Comparison of ENCODE assay signal across 8 cellular contexts in the genomic region with DNA sequence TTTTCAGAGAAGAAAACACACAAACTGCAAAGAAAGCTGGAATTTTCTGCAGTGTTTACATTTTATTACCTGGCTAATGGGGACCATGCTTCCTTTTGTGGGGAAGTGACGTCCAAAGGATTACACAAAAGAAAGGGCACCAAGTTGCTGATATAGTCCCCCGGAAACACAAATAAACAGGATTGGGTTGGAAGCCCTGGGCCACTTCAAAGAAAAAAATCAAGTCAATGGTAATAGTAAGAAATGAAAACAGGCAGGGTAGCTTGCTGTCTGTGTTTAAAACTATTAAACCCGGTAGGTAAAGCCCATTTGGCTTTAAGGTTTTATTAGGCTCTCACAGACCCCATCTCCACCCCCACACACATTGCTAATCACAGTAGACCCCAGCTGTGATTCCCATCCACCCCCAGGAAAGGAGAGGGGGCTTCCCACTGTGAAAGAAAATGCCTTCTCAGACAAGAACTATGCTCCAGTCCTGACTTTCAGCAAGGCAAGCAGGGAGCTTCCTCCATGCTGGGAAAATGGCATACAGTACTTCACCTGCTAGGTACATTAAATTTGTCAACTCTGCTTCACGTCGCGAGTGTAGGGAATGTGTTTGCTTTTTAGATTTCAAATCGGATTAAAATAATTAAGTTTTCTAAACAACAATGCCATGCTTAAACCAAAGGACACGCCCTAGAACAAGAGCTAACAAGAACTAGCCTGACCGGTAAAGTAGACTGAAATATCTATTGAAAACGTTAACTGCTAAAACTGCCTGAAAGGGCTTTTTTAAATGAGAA. TPM values are rescaled to one million over a fixed set of nuclear protein-coding genes. Genes with fewer than 3 reads are reported as not detected.
DNase-seq lines count a peak whose midpoint lies in the region; ATAC-seq and TF ChIP-seq lines count a peak whose summit lies in the region.

No MANE protein-coding gene starts in this region.

- peaks cover 21% of the 10 kb centered on the region for H3K4me1 Mint-ChIP-seq in activated CD4-positive, alpha-beta memory T cell treated with anti-CD3 and anti-CD28 coated beads for 36 hours (ENCODE audit: low read depth)
- peaks cover 26% of the 10 kb centered on the region for H3K4me1 Mint-ChIP-seq in stimulated activated effector memory CD8-positive, alpha-beta T cell treated with anti-CD3 and anti-CD28 coated beads, Interleukin-12 subunit alpha, Interleukin-12 subunit beta, amount 100 ng/mL, for 72 hours

- POLR2A ChIA-PET in activated CD4-positive, alpha-beta memory T cell treated with anti-CD3 and anti-CD28 coated beads for 36 hours (lab: Charles Lee) = interaction anchor here (0.6 to 1.0 kb wide), 2 partner anchors 10 to 101 kb away, joined by 4 to 5 read pairs; no protein-coding TSS in a partner anchor
- POLR2A ChIA-PET in A673 (lab: Charles Lee; ENCODE audit: low non-redundant PET) = no interaction called here

- H3K36me3 ChIP-seq in cardiac muscle cell = no peaks in the 10 kb centered on the region
- H3K36me3 ChIP-seq in iPS DF 6.9 (ENCODE audit: control insufficient read depth, insufficient read depth, low read length) = no peaks in the 10 kb centered on the region
- H3K36me3 ChIP-seq in A673 (ENCODE audit: insufficient read depth, low read length, poor library complexity, severe bottlenecking) = no peaks in the 10 kb centered on the region

- no peak for ATAC-seq in Right ventricle myocardium superior (ENCODE audit: poor library complexity)
- ATAC-seq in stimulated activated effector memory CD8-positive, alpha-beta T cell treated with anti-CD3 and anti-CD28 coated beads, Interleukin-12 subunit alpha, Interleukin-12 subunit beta, amount 100 ng/mL, for 72 hours = no peak

- H3K4me3 ChIP-seq in cardiac muscle cell = peak overlapping the region; percentile 78
- H3K4me3 ChIP-seq in iPS DF 6.9 (ENCODE audit: low read length) = peak overlapping the region; percentile 43; the same call in 1 of the 2 replicates
- no peak overlapping the region for H3K4me3 ChIP-seq in A673 (ENCODE audit: low read depth, low read length, poor library complexity, severe bottlenecking)

- no peaks in the 10 kb centered on the region for H3K9me3 Mint-ChIP-seq in activated CD4-positive, alpha-beta memory T cell treated with anti-CD3 and anti-CD28 coated beads for 36 hours
- H3K9me3 Mint-ChIP-seq in stimulated activated effector memory CD8-positive, alpha-beta T cell treated with anti-CD3 and anti-CD28 coated beads, Interleukin-12 subunit alpha, Interleukin-12 subunit beta, amount 100 ng/mL, for 72 hours = no peaks in the 10 kb centered on the region

- H3K27ac ChIP-seq in cardiac muscle cell = peak overlapping the region; percentile 70
- no peak overlapping the region for H3K27ac ChIP-seq in iPS DF 6.9 (ENCODE audit: low read length)
- no peak overlapping the region for H3K27ac ChIP-seq in A673 (ENCODE audit: low read depth, low read length, poor library complexity, severe bottlenecking)

- H3K27ac Mint-ChIP-seq in activated CD4-positive, alpha-beta memory T cell treated with anti-CD3 and anti-CD28 coated beads for 36 hours = no peak overlapping the region
- H3K27ac Mint-ChIP-seq in stimulated activated effector memory CD8-positive, alpha-beta T cell treated with anti-CD3 and anti-CD28 coated beads, Interleukin-12 subunit alpha, Interleukin-12 subunit beta, amount 100 ng/mL, for 72 hours = peak overlapping the region; percentile 93

- intact Hi-C loops in Right ventricle myocardium superior (cut with DNase I) (loop anchor here (10.0 kb wide), 1 partner anchor 401 kb away; no protein-coding TSS in a partner anchor), A673 (cut with micrococcal nuclease; ENCODE audit: unreplicated experiment) (loop anchor here (1.0 to 5.0 kb wide), 2 partner anchors 104 to 399 kb away; no protein-coding TSS in a partner anchor)
- intact Hi-C loops in activated CD4-positive, alpha-beta memory T cell treated with anti-CD3 and anti-CD28 coated beads for 36 hours (cut with micrococcal nuclease) = loop anchor here (5.0 kb wide), 1 partner anchor 486 kb away; no protein-coding TSS in a partner anchor

- no TSS peak for BruUV-seq in A673 (replicated peaks; lab: Mats Ljungman, UMichigan)

- peak overlapping the region; percentile 87 for H3K4me3 Mint-ChIP-seq in activated CD4-positive, alpha-beta memory T cell treated with anti-CD3 and anti-CD28 coated beads for 36 hours
- H3K4me3 Mint-ChIP-seq in stimulated activated effector memory CD8-positive, alpha-beta T cell treated with anti-CD3 and anti-CD28 coated beads, Interleukin-12 subunit alpha, Interleukin-12 subunit beta, amount 100 ng/mL, for 72 hours = peak overlapping the region; percentile 94

- DNase-seq in cardiac muscle cell (ENCODE audit: low read depth in 1 of 2, low spot score in 1 of 2) (peak in 1 of 2 donors; percentile 27), Right ventricle myocardium superior (no peak), iPS DF 6.9 (ENCODE audit: low read depth, low spot score) (no peak), NAMALWA (ENCODE audit: low spot score) (no peak), A673 (ENCODE audit: low spot score) (no peak)
- DNase-seq in activated CD4-positive, alpha-beta memory T cell treated with anti-CD3 and anti-CD28 coated beads for 36 hours = no peak
- DNase-seq in stimulated activated effector memory CD8-positive, alpha-beta T cell treated with anti-CD3 and anti-CD28 coated beads, Interleukin-12 subunit alpha, Interleukin-12 subunit beta, amount 100 ng/mL, for 72 hours (ENCODE audit: low spot score in 2 of 2) = no peak
- DNase-seq in activated effector memory CD4-positive, alpha-beta T cell treated with Interleukin-2 at 50 U/mL for 16 hours = no peak

- peaks cover 8% of the 10 kb centered on the region for H3K27me3 Mint-ChIP-seq in activated CD4-positive, alpha-beta memory T cell treated with anti-CD3 and anti-CD28 coated beads for 36 hours

- CTCF ChIA-PET in activated CD4-positive, alpha-beta memory T cell treated with anti-CD3 and anti-CD28 coated beads for 36 hours (lab: Charles Lee) = interaction anchor here (0.8 to 3.4 kb wide), 6 partner anchors 10 to 401 kb away, joined by 3 to 19 read pairs (median 4); no protein-coding TSS in a partner anchor
- CTCF ChIA-PET in A673 (lab: Charles Lee) = interaction anchor here (1.0 kb wide), 1 partner anchor 103 kb away, joined by 6 read pairs; no protein-coding TSS in a partner anchor

- H3K4me1 ChIP-seq in cardiac muscle cell (ENCODE audit: low read depth) = peaks cover 16% of the 10 kb centered on the region
- H3K4me1 ChIP-seq in iPS DF 6.9 (ENCODE audit: control insufficient read depth, insufficient read depth, low read length) = no peaks in the 10 kb centered on the region
- H3K4me1 ChIP-seq in A673 (ENCODE audit: insufficient read depth, low read length, poor library complexity, severe bottlenecking) = no peaks in the 10 kb centered on the region

- H3K27me3 ChIP-seq in cardiac muscle cell = no peaks in the 10 kb centered on the region
- H3K27me3 ChIP-seq in iPS DF 6.9 (ENCODE audit: control insufficient read depth, insufficient read depth, low read length) = no peaks in the 10 kb centered on the region
- peaks cover 58% of the 10 kb centered on the region for H3K27me3 ChIP-seq in A673 (replicated peaks; ENCODE audit: insufficient read depth, low read depth, low read length, poor library complexity)

- TF ChIP-seq CTCF in cardiac muscle cell (IDR thresholded peaks at IDR 0.05; ENCODE audit: low read depth, low read length) (no peak), A673 (conservative IDR thresholded peaks at IDR 0.05; ENCODE audit: low read depth, low read length) (no peak)

- whole genome bisulfite sequencing in iPS DF 6.9 (ENCODE audit: insufficient coverage, insufficient read length) = no CpG with 5 or more reads among the region's 10 CpGs

- H3K36me3 Mint-ChIP-seq in activated CD4-positive, alpha-beta memory T cell treated with anti-CD3 and anti-CD28 coated beads for 36 hours = no peaks in the 10 kb centered on the region
- peaks cover 15% of the 10 kb centered on the region for H3K36me3 Mint-ChIP-seq in stimulated activated effector memory CD8-positive, alpha-beta T cell treated with anti-CD3 and anti-CD28 coated beads, Interleukin-12 subunit alpha, Interleukin-12 subunit beta, amount 100 ng/mL, for 72 hours

- H3K9me3 ChIP-seq in cardiac muscle cell (ENCODE audit: low read depth) (no peaks in the 10 kb centered on the region), iPS DF 6.9 (ENCODE audit: control insufficient read depth, insufficient read depth, low read length) (no peaks in the 10 kb centered on the region), A673 (ENCODE audit: low read depth, low read length, poor library complexity, severe bottlenecking) (no peaks in the 10 kb centered on the region)

RNA-seq across cellular contexts. Expression of a gene that starts 1.1 kb away (rescaled TPM):
- total RNA-seq in cardiac muscle cell (37.2 and 40.0 TPM in 2 replicates), Right ventricle myocardium superior (42.1 TPM), A673 (2021) (0.48 and 0.71 TPM in 2 replicates)
- 46.7 and 67.9 TPM in 2 replicates for polyA plus RNA-seq in cardiac muscle cell
- total RNA-seq in activated CD4-positive, alpha-beta memory T cell treated with anti-CD3 and anti-CD28 coated beads for 36 hours = 1 to 10 TPM; 8.7 to 8.8 TPM

RNA-seq across cellular contexts. Expression of a gene that starts 55.7 kb away (rescaled TPM):
- total RNA-seq in cardiac muscle cell (1.1 TPM in 2 replicates), Right ventricle myocardium superior (0.86 TPM), A673 (2021) (0.61 and 0.71 TPM in 2 replicates)
- 0.11 and 0.43 TPM in 2 replicates for polyA plus RNA-seq in cardiac muscle cell
- total RNA-seq in activated CD4-positive, alpha-beta memory T cell treated with anti-CD3 and anti-CD28 coated beads for 36 hours = under 1 TPM; 0.71 to 0.85 TPM
